ENCODE assay signal across 31 cellular contexts in genomic region chr10:83941189-83941588, GRCh38.
DNase-seq lines count a peak whose midpoint lies in the region; ATAC-seq, FAIRE-seq and TF ChIP-seq lines count a peak whose summit lies in the region.
"Had no signal": no experiment of that assay in that cellular context is flagged by ENCODE, and none has a peak within 500 bp of the region (broad histone marks: within the 10 kb centered on the region; RNA-seq: fewer than 3 reads in every experiment).

No MANE protein-coding gene starts in this region.

- no peak overlapping the region for H2AFZ ChIP-seq in neural cell (ENCODE audit: low read depth, low read length)

- H3K9me3 ChIP-seq in esophagus muscularis mucosa (no peaks in the 10 kb centered on the region), neural cell (ENCODE audit: low read length) (no peaks in the 10 kb centered on the region)
- H3K9me3 ChIP-seq: A549; BE2C; BLaER1; BLaER1 treated with 17β-estradiol and CSF1 and Interleukin-3, amounts not matched to agents 10 nM and 100 nM; Caco-2 had no signal

- no peaks in the 10 kb centered on the region for H3K9me2 ChIP-seq in neural cell (ENCODE audit: insufficient read depth, low read length)

- WGBS in esophagus muscularis mucosa, result 71% methylated on average over 2 of the region's 2 CpGs

- no peak for TF ChIP-seq POLR2A in esophagus muscularis mucosa (IDR thresholded peaks at IDR 0.05; ENCODE audit: low read depth)

- intact Hi-C loops in esophagus muscularis mucosa (cut with DNase I), result no loop called here

- no peak for ATAC-seq in GM21423 (IDR thresholded peaks at IDR 0.05; ENCODE audit: unreplicated experiment)
- ATAC-seq: A549; CD8-positive, alpha-beta T cell had no signal

- H3K36me3 ChIP-seq in esophagus muscularis mucosa (no peaks in the 10 kb centered on the region), neural cell (ENCODE audit: insufficient read depth, low read length) (no peaks in the 10 kb centered on the region)
- H3K36me3 ChIP-seq: BE2C; BLaER1; BLaER1 treated with 17β-estradiol and CSF1 and Interleukin-3, amounts not matched to agents 10 nM and 100 nM had no signal

- H3K4me3 ChIP-seq in esophagus muscularis mucosa (no peak overlapping the region), neural cell (ENCODE audit: low read length) (no peak overlapping the region)
- H3K4me3 ChIP-seq: A549; BLaER1; BLaER1 treated with 17β-estradiol and CSF1 and Interleukin-3, amounts not matched to agents 10 nM and 100 nM had no signal

- H3K27ac ChIP-seq in esophagus muscularis mucosa (replicated peaks in 1 of 4), result no peak overlapping the region
- no peak overlapping the region for H3K27ac ChIP-seq in neural cell (ENCODE audit: low read length)
- H3K27ac ChIP-seq: 22Rv1; A549; BLaER1; BLaER1 treated with 17β-estradiol and CSF1 and Interleukin-3, amounts not matched to agents 10 nM and 100 nM; C4-2B had no signal

- no peak for TF ChIP-seq RAD21 in neural cell (conservative IDR thresholded peaks at IDR 0.05)

- H3K79me2 ChIP-seq in neural cell (replicated peaks; ENCODE audit: insufficient read depth, low read length), result no peaks in the 10 kb centered on the region

- no peaks in the 10 kb centered on the region for H3K4me1 ChIP-seq in esophagus muscularis mucosa
- H3K4me1 ChIP-seq: A549, Caco-2 had no signal

- TF ChIP-seq CTCF in esophagus muscularis mucosa (IDR thresholded peaks at IDR 0.05) (no peak), neural cell (IDR thresholded peaks at IDR 0.05; ENCODE audit: poor library complexity, severe bottlenecking) (no peak)

- H3F3A ChIP-seq in neural cell (ENCODE audit: insufficient read depth, low read length, poor library complexity, severe bottlenecking), result no peaks in the 10 kb centered on the region

- H3K4me2 ChIP-seq in neural cell (ENCODE audit: low read length), result no peak overlapping the region
- H3K4me2 ChIP-seq: A549; BLaER1; BLaER1 treated with 17β-estradiol and CSF1 and Interleukin-3, amounts not matched to agents 10 nM and 100 nM had no signal

- DNase-seq in esophagus muscularis mucosa (ENCODE audit: extremely low spot score) (peak; percentile 21), frontal cortex (ENCODE audit: low spot score in 2 of 2) (no peak)
- DNase-seq: 8988T; ACHN; AML-193; BE2C; C1 segment of cervical spinal cord; Caco-2; Calu3; CD4-positive, alpha-beta memory T cell; CD4-positive, alpha-beta T cell; CD4-positive, CD25-positive, alpha-beta regulatory T cell; CD8-positive, alpha-beta memory T cell; CD8-positive, alpha-beta T cell; COR-L47; DMS 273 treated with DMSO at 0.1 percent for 48 hours; DMS153; DMS53; DMS79; DMS79 treated with DMSO at 0.1 percent for 48 hours; DND-41; EL had no signal

- FAIRE-seq in frontal cortex (lab: Jason Lieb, UNC), result no peak
- FAIRE-seq: A204.1, A549, D721Med had no signal

- no peak for TF ChIP-seq EP300 in esophagus muscularis mucosa (IDR thresholded peaks at IDR 0.05)
- peak; percentile 92 for TF ChIP-seq EP300 in neural cell (conservative IDR thresholded peaks at IDR 0.05; ENCODE audit: poor library complexity, severe bottlenecking)

- no peaks in the 10 kb centered on the region for H4K20me1 ChIP-seq in neural cell (ENCODE audit: insufficient read depth)
- H4K20me1 ChIP-seq: BLaER1; BLaER1 treated with 17β-estradiol and CSF1 and Interleukin-3, amounts not matched to agents 10 nM and 100 nM had no signal

- H3K9ac ChIP-seq in neural cell (ENCODE audit: low read length), result no peak overlapping the region
- H3K9ac ChIP-seq: BLaER1; BLaER1 treated with 17β-estradiol and CSF1 and Interleukin-3, amounts not matched to agents 10 nM and 100 nM had no signal

- H3K27me3 ChIP-seq in esophagus muscularis mucosa (peaks cover 0 to 3% (median 0%) of the 10 kb centered on the region in 4 donors), neural cell (ENCODE audit: insufficient read depth, low read depth, low read length) (no peaks in the 10 kb centered on the region)
- H3K27me3 ChIP-seq: BE2C; BLaER1; BLaER1 treated with 17β-estradiol and CSF1 and Interleukin-3, amounts not matched to agents 10 nM and 100 nM had no signal

TF ChIP-seq in neural cell, 6 proteins besides CTCF, POLR2A, EP300 and RAD21:
- TF ChIP-seq TAF1 (IDR thresholded peaks at IDR 0.05; ENCODE audit: low read depth) (no peak), EZH2 (IDR thresholded peaks at IDR 0.05; ENCODE audit: borderline replicate concordance, insufficient read depth, low read length, poor library complexity, severe bottlenecking) (no peak), POLR2AphosphoS5 (IDR thresholded peaks at IDR 0.05) (peak; percentile 79), REST (IDR thresholded peaks at IDR 0.05; ENCODE audit: borderline replicate concordance) (no peak), SMC3 (conservative IDR thresholded peaks at IDR 0.05; ENCODE audit: poor library complexity) (no peak), MXI1 (conservative IDR thresholded peaks at IDR 0.05; ENCODE audit: poor library complexity, severe bottlenecking) (no peak)
